1 cellular context compared by ENCODE assay signal in the genomic region with DNA sequence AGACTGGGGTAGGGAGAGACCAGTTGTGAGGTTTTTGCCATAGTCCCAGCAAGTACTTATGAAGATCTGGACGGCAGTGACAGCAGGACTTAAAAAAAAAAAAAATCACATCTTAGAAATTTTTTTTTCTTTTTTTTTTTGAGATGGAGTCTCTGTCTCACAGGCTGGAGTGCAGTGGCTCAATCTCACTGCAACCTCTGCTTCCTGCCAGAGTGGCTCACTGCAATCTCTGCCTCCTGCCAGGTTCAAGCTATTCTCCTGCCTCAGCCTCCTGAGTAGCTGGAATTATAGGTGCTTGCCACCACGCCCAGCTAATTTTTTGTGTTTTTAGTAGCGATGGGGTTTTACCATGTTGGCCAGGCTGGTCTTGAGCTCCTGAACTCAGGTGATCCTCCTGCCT.
TF ChIP-seq lines count a peak whose summit lies in the region.

No MANE protein-coding gene starts in this region.

TF ChIP-seq in IMR-90, 13 proteins besides CTCF, POLR2A, EP300 and RAD21:
- no peak for TF ChIP-seq MXI1 (IDR thresholded peaks at IDR 0.05; ENCODE audit: borderline replicate concordance, low read depth, low read length)
- TF ChIP-seq BHLHE40 (IDR thresholded peaks at IDR 0.05; ENCODE audit: low read depth, low read length): no peak
- no peak for TF ChIP-seq MAFK (IDR thresholded peaks at IDR 0.05; ENCODE audit: low read depth, low read length)
- no peak for TF ChIP-seq MAZ (IDR thresholded peaks at IDR 0.05; ENCODE audit: borderline replicate concordance, low read depth, low read length)
- TF ChIP-seq ELK1 (IDR thresholded peaks at IDR 0.05; ENCODE audit: borderline replicate concordance, low read depth, low read length): no peak
- no peak for TF ChIP-seq RFX5 (IDR thresholded peaks at IDR 0.05; ENCODE audit: low read depth, low read length)
